1 cellular context compared by ENCODE assay signal in genomic region chr9:131227112-131228058, GRCh38.
TF ChIP-seq lines count a peak whose summit lies in the region.

No MANE protein-coding gene starts in this region.

TF ChIP-seq in IMR-90, 13 proteins besides CTCF, POLR2A, EP300 and RAD21 (continued from another document):
- TF ChIP-seq, protein P1, sequence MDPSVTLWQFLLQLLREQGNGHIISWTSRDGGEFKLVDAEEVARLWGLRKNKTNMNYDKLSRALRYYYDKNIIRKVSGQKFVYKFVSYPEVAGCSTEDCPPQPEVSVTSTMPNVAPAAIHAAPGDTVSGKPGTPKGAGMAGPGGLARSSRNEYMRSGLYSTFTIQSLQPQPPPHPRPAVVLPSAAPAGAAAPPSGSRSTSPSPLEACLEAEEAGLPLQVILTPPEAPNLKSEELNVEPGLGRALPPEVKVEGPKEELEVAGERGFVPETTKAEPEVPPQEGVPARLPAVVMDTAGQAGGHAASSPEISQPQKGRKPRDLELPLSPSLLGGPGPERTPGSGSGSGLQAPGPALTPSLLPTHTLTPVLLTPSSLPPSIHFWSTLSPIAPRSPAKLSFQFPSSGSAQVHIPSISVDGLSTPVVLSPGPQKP (IDR thresholded peaks at IDR 0.05; ENCODE audit: borderline replicate concordance, low read depth, low read length), result no peak
- TF ChIP-seq MAFK (IDR thresholded peaks at IDR 0.05; ENCODE audit: low read depth, low read length) (no peak), BHLHE40 (IDR thresholded peaks at IDR 0.05; ENCODE audit: low read depth, low read length) (no peak), NFE2L2 (IDR thresholded peaks at IDR 0.05; ENCODE audit: low read depth, low read length) (no peak)
TF ChIP-seq in IMR-90: peak in this region for 0.
